In the genomic region with DNA sequence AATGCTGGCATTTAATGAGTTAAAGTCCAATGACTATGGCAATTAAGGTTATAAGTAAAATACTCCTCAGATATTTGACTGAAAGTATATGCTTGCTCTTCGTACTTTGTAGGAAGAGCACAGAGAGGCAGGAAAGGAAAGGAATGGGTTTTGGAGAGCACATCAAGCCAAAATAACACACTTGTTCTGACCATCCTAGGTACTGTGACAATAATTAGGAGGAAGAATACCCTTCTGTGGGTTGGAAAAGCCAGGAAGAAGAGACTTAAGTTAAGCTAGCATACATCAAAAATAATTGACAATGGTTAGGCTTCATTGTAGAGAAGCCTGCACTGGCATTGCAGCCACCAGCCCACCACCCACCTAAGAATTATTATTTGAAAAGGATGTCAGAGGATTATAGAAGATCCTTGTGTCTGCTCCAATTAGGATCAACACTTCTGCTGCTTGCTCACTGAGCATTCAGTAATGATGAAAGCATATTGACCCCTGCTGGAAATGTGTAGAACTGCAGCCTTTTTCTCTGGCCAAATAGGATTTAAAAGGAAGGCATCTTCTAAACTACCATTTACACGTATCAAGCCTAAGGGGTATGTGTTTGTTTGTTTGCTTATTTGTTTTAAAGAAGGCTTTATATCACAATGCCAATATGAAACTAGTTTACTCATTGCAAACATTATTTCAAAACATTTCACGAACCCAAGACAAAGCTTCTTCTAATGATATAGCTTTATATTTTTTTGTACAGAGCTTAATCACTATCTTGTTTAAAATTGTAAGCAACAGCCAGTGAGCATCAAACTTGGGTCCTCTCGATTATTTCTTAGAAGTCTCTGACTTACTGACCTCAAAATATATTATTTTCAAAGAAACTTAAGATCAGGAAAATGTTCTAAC, we compare ENCODE assay signal across 8 cellular contexts.
DNase-seq lines count a peak whose midpoint lies in the region; ATAC-seq and TF ChIP-seq lines count a peak whose summit lies in the region.

No MANE protein-coding gene starts in this region.

- H3K27ac Mint-ChIP-seq in activated CD4-positive, alpha-beta T cell treated with anti-CD3 and anti-CD28 coated beads, Interleukin-2, amount 10 ng/mL, durations not matched to agents 7 days and 5 days: no peak overlapping the region
- peak overlapping the region in 1 of 6 donors; percentile 22 for H3K27ac Mint-ChIP-seq in naive B cell

- intact Hi-C loops in thyroid gland (cut with DNase I): loop anchor here (10.0 kb wide), 1 partner anchor 796 kb away; no protein-coding TSS in a partner anchor

- TF ChIP-seq CTCF in thyroid gland (IDR thresholded peaks at IDR 0.05): peak; percentile 79 to 94 (median 90)

- H3K9me3 ChIP-seq in thyroid gland: no peaks in the 10 kb centered on the region

- POLR2A ChIA-PET in activated CD4-positive, alpha-beta T cell treated with anti-CD3 and anti-CD28 coated beads, Interleukin-2, amount 10 ng/mL, durations not matched to agents 7 days and 5 days (lab: Charles Lee): no interaction called here

- H3K4me3 Mint-ChIP-seq in activated CD4-positive, alpha-beta T cell treated with anti-CD3 and anti-CD28 coated beads, Interleukin-2, amount 10 ng/mL, durations not matched to agents 7 days and 5 days: no peak overlapping the region
- no peak overlapping the region for H3K4me3 Mint-ChIP-seq in naive B cell

- peak; percentile 77 for ATAC-seq in GM19328 (IDR thresholded peaks at IDR 0.05; ENCODE audit: unreplicated experiment)
- ATAC-seq in HG03442 (IDR thresholded peaks at IDR 0.05; ENCODE audit: unreplicated experiment): peak; percentile 71
- peak; percentile 30 to 50 for ATAC-seq in naive B cell (ENCODE audit: low read depth in 2 of 2)

- no peaks in the 10 kb centered on the region for H3K4me1 Mint-ChIP-seq in activated CD4-positive, alpha-beta T cell treated with anti-CD3 and anti-CD28 coated beads, Interleukin-2, amount 10 ng/mL, durations not matched to agents 7 days and 5 days
- no peaks in the 10 kb centered on the region for H3K4me1 Mint-ChIP-seq in naive B cell

- no peak overlapping the region for H3K4me3 ChIP-seq in thyroid gland (replicated peaks in 1 of 3)

- H3K4me1 ChIP-seq in thyroid gland: no peaks in the 10 kb centered on the region

- no peaks in the 10 kb centered on the region for H3K9me3 Mint-ChIP-seq in activated CD4-positive, alpha-beta T cell treated with anti-CD3 and anti-CD28 coated beads, Interleukin-2, amount 10 ng/mL, durations not matched to agents 7 days and 5 days
- H3K9me3 Mint-ChIP-seq in naive B cell: peaks cover 0 to 2% (median 0%) of the 10 kb centered on the region in 7 donors

- H3K27ac ChIP-seq in thyroid gland: no peak overlapping the region

- 24 to 25% methylated on average over 4 of the region's 4 CpGs for whole genome bisulfite sequencing in thyroid gland, 2 donors

- peaks cover 16% of the 10 kb centered on the region for H3K27me3 Mint-ChIP-seq in activated CD4-positive, alpha-beta T cell treated with anti-CD3 and anti-CD28 coated beads, Interleukin-2, amount 10 ng/mL, durations not matched to agents 7 days and 5 days
- no peaks in the 10 kb centered on the region for H3K27me3 Mint-ChIP-seq in naive B cell

- H3K36me3 ChIP-seq in thyroid gland: no peaks in the 10 kb centered on the region

- TF ChIP-seq POLR2A in erythroblast (IDR thresholded peaks at IDR 0.05; ENCODE audit: low read length) (no peak), thyroid gland (IDR thresholded peaks at IDR 0.05) (no peak)

- peak; percentile 76 for DNase-seq in COLO829 (ENCODE audit: low spot score)
- DNase-seq in NCI-H345 treated with DMSO at 0.1 percent for 48 hours (lab: John Stamatoyannopoulos, UW; ENCODE audit: unreplicated experiment): peak; percentile 61
- peak; percentile 54 for DNase-seq in activated CD4-positive, alpha-beta T cell treated with anti-CD3 and anti-CD28 coated beads, Interleukin-2, amount 10 ng/mL, durations not matched to agents 7 days and 5 days
- DNase-seq in erythroblast (lab: John Stamatoyannopoulos, UW): peak; percentile 49 to 68
- DNase-seq in naive B cell: peak; percentile 28
- peak; percentile 58 to 60 for DNase-seq in thyroid gland

- CTCF ChIA-PET in activated CD4-positive, alpha-beta T cell treated with anti-CD3 and anti-CD28 coated beads, Interleukin-2, amount 10 ng/mL, durations not matched to agents 7 days and 5 days (lab: Charles Lee): interaction anchor here (0.6 to 1.2 kb wide), 2 partner anchors 17 to 216 kb away, joined by 3 read pairs; no protein-coding TSS in a partner anchor

- H3K36me3 Mint-ChIP-seq in activated CD4-positive, alpha-beta T cell treated with anti-CD3 and anti-CD28 coated beads, Interleukin-2, amount 10 ng/mL, durations not matched to agents 7 days and 5 days (ENCODE audit: low read depth): no peaks in the 10 kb centered on the region
- no peaks in the 10 kb centered on the region for H3K36me3 Mint-ChIP-seq in naive B cell

- H3K27me3 ChIP-seq in thyroid gland: no peaks in the 10 kb centered on the region
